In the genomic region with DNA sequence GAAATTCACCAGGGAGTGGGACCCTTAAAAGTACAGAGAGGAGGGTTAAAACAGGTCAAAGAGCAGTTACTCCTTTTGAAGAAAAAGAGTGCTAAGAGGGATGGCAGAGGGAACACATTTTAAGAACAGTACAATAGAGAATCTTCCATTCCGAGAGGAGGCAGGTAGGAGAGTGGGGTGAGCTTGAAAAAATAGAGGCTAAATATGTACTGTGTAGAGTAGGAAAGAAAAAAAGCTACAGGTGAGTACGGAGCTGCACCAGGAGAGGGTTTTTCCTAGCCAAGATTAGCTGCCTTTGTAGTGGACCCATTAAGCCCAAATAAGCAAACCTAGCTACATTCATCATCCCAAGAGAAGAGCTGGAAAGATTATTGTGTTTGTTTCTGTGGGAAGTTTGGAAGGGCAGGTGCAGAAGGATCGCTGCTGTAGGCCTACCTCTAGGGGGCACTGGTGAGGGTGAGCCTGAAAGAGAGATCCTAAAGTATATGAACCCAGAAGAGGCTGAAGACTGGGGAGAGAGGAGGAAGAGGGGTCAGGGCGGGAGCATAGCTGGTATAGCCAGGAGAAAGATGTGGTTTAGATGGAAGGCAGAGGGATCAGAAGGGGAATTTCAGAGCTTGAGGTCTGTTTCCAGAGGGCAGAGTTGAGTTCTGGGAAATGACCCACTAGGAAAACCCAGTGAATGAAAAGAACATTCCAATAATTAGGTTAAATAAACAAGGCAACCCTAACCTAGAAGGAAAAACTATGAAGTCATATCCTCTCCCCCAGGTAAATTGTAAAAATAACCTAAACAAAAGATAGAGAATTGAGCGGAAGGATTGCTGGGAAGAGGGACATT, we compare ENCODE assay signal across 8 cellular contexts. TPM values are rescaled to one million over a fixed set of nuclear protein-coding genes. Genes with fewer than 3 reads are reported as not detected.
DNase-seq lines count a peak whose midpoint lies in the region; ATAC-seq and TF ChIP-seq lines count a peak whose summit lies in the region.

No MANE protein-coding gene starts in this region.

- DNase-seq in A172 (ENCODE audit: low spot score) (peak; percentile 10), GM13976 (ENCODE audit: low spot score) (peak; percentile 38), OCI-M1 (lab: John Stamatoyannopoulos, UW) (peak; percentile 81), iPS DF 4.7 (ENCODE audit: extremely low read depth, low spot score) (peak; percentile 49), cerebellum (ENCODE audit: low spot score) (no peak)
- peak; percentile 59 for DNase-seq in activated naive CD4-positive, alpha-beta T cell treated with anti-CD3 and anti-CD28 coated beads, Interleukin-2, amount 50 U/mL, for 16 hours
- peak in 2 of 3 donors; percentile 36 to 50 for DNase-seq in stimulated activated CD4-positive, alpha-beta T cell treated with anti-CD3 and anti-CD28 coated beads, TNF-alpha, amount 100 ng/mL, for 48 hours (ENCODE audit: low read depth in 3 of 3)

- ATAC-seq in HG03354 (IDR thresholded peaks at IDR 0.05; ENCODE audit: poor library complexity, severe bottlenecking, unreplicated experiment) = no peak

- in situ Hi-C loops in GM13976 (cut with MboI; ENCODE audit: low sequenced_read_pairs, unreplicated experiment) = no loop called here

- TF ChIP-seq CTCF in GM13976 (IDR thresholded peaks at IDR 0.05; ENCODE audit: borderline replicate concordance, control extremely low read depth, extremely low read depth, insufficient read depth, missing control alignments) = peak; percentile 75

RNA-seq across cellular contexts. Expression of a gene that starts 50.2 kb away (rescaled TPM):
- total RNA-seq in A172 (2014; rRNA removed; shearing (Covaris generic)) = 22.0 and 24.5 TPM in 2 replicates
- total RNA-seq in cerebellum = 44.2 TPM
